ENCODE assay signal across 14 cellular contexts in genomic region chr3:142647856-142648255, GRCh38. TPM values are rescaled to one million over a fixed set of nuclear protein-coding genes. Genes with fewer than 3 reads are reported as not detected.
A peak's percentile ranks its signal among the peaks of the same experiment; 100 is the strongest.
DNase-seq lines count a peak whose midpoint lies in the region; ATAC-seq, FAIRE-seq and TF ChIP-seq lines count a peak whose summit lies in the region.
"Had no signal": no experiment of that assay in that cellular context is flagged by ENCODE, and none has a peak within 500 bp of the region (broad histone marks: within the 10 kb centered on the region; RNA-seq: fewer than 3 reads in every experiment).

No MANE protein-coding gene starts in this region.

- POLR2A ChIA-PET in HCT116 (lab: Charles Lee), result no interaction called here

- no TSS peak for BruUV-seq in HCT116 (replicated peaks; lab: Mats Ljungman, UMichigan)

- CTCF ChIA-PET in HCT116 (lab: Charles Lee), result no interaction called here

- H3K79me2 ChIP-seq in HCT116 (ENCODE audit: insufficient read depth, low read length), result no peaks in the 10 kb centered on the region

- intact Hi-C loops in HCT116 (cut with micrococcal nuclease) (no loop called here), pancreas (cut with DNase I) (no loop called here)

- H3K4me3 ChIP-seq in HCT116 (replicated peaks in 1 of 2; ENCODE audit: low read depth in 1 of 2, low read length in 2 of 2) (no peak overlapping the region), epithelial cell of proximal tubule (ENCODE audit: low read depth, low read length) (no peak overlapping the region), pancreas (no peak overlapping the region)

- H3K9me2 ChIP-seq in HCT116 (ENCODE audit: insufficient read depth), result no peaks in the 10 kb centered on the region

- no peak for TF ChIP-seq POLR2A in HCT116 (IDR thresholded peaks at IDR 0.05; ENCODE audit: borderline replicate concordance, extremely low read depth, insufficient read depth, insufficient read length)

- no peak for TF ChIP-seq RAD21 in HCT116 (IDR thresholded peaks at IDR 0.05; ENCODE audit: low read depth)

- H3K27me3 ChIP-seq in HCT116 (ENCODE audit: insufficient read depth, low read length), result no peaks in the 10 kb centered on the region
- no peaks in the 10 kb centered on the region for H3K27me3 ChIP-seq in pancreas

- no peak overlapping the region for H3K27ac ChIP-seq in HCT116 (ENCODE audit: low read depth, low read length)
- no peak overlapping the region for H3K27ac ChIP-seq in pancreas

- FAIRE-seq in RCC 7860 (lab: Jason Lieb, UNC) (peak; percentile 96), pancreas (lab: Jason Lieb, UNC) (no peak)

- 90 to 93% methylated on average over 1 of the region's 1 CpG for WGBS in pancreas, 2 donors

- RAD21 ChIA-PET in HCT116 (lab: Charles Lee; ENCODE audit: low non-redundant PET in 1 of 2, low total read pairs in 2 of 2, uncharacterized antibody in 2 of 2, unreplicated experiment in 2 of 2), result no interaction called here

- H3K4me1 ChIP-seq in HCT116 (ENCODE audit: control insufficient read depth in 1 of 2, insufficient read depth in 2 of 2, low read length in 2 of 2) (peaks cover 14 to 29% of the 10 kb centered on the region in 2 experiments), pancreas (peaks cover 0 to 5% (median 0%) of the 10 kb centered on the region in 3 donors)

- DNase-seq in HCT116 (ENCODE audit: low read depth, low spot score) (peak; percentile 32), RCC 7860 (ENCODE audit: low spot score) (peak; percentile 85), epithelial cell of proximal tubule (ENCODE audit: low read depth) (peak; percentile 92), pancreas (no peak), AG20443 (ENCODE audit: low spot score) (no peak), GM13977 (ENCODE audit: low spot score) (no peak)
- DNase-seq: activated CD4-positive, CD25-positive, alpha-beta regulatory T cell; anterior cingulate cortex; CD8-positive, alpha-beta T cell; glutamatergic neuron; KG1; NCI-H1930; substantia nigra had no signal

- H3K9ac ChIP-seq in HCT116 (ENCODE audit: low read length), result no peak overlapping the region

- H3K4me2 ChIP-seq in HCT116 (ENCODE audit: low read length), result peak overlapping the region; percentile 31; the same call in 1 of the 2 replicates

- no peaks in the 10 kb centered on the region for H3K9me3 ChIP-seq in HCT116 (ENCODE audit: control insufficient read depth in 1 of 2, insufficient read depth in 1 of 2, low read depth in 1 of 2, low read length in 2 of 2)
- no peaks in the 10 kb centered on the region for H3K9me3 ChIP-seq in pancreas

- H2AFZ ChIP-seq in HCT116 (ENCODE audit: low read depth, low read length, poor library complexity, severe bottlenecking), result no peak overlapping the region

- in situ Hi-C loops in GM13977 (cut with MboI; ENCODE audit: low pct_unique_long_range_greater_than_20kb, low sequenced_read_pairs, unreplicated experiment), result no loop called here

- no peaks in the 10 kb centered on the region for H3K36me3 ChIP-seq in HCT116 (ENCODE audit: control insufficient read depth in 1 of 2, insufficient read depth in 2 of 2, low read length in 2 of 2)
- no peaks in the 10 kb centered on the region for H3K36me3 ChIP-seq in pancreas

- TF ChIP-seq CTCF in HCT116 (IDR thresholded peaks at IDR 0.05 in 2 of 3, conservative IDR thresholded peaks at IDR 0.05 in 1 of 3; ENCODE audit: borderline replicate concordance in 1 of 3, insufficient read depth in 1 of 3, low read depth in 2 of 3, low read length in 2 of 3) (no peak), epithelial cell of proximal tubule (conservative IDR thresholded peaks at IDR 0.05; ENCODE audit: low read depth, low read length) (no peak), pancreas (IDR thresholded peaks at IDR 0.05) (no peak), GM13977 (IDR thresholded peaks at IDR 0.05; ENCODE audit: extremely low read depth, insufficient read depth, missing control alignments) (no peak)

- H4K20me1 ChIP-seq in HCT116 (ENCODE audit: insufficient read depth), result no peaks in the 10 kb centered on the region; the same call in 1 of the 2 replicates

- ATAC-seq in HCT116, result peak; percentile 82
- peak in 3 of 4 donors; percentile 47 to 69 (median 51) for ATAC-seq in pancreas
- no peak for ATAC-seq in GM18498 (IDR thresholded peaks at IDR 0.05; ENCODE audit: unreplicated experiment)
- ATAC-seq: CD8-positive, alpha-beta T cell had no signal

TF ChIP-seq in HCT116, 20 proteins besides CTCF, POLR2A, EP300 and RAD21:
- TF ChIP-seq REST (IDR thresholded peaks at IDR 0.05; ENCODE audit: low read depth) (no peak), JUND (IDR thresholded peaks at IDR 0.05) (peak; percentile 40), FOSL1 (IDR thresholded peaks at IDR 0.05; ENCODE audit: low read depth) (peak; percentile 63), SP1 (IDR thresholded peaks at IDR 0.05; ENCODE audit: low read depth) (0 out of 2 replicates have a peak, but pooled peaks have one; percentile 24)

RNA-seq across cellular contexts. Expression of gene PLS1, which starts 51.7 kb away (rescaled TPM):
- total RNA-seq in HCT116 (2021; ENCODE audit: unreplicated experiment) (38.8 TPM), epithelial cell of proximal tubule (30.5 and 36.4 TPM in 2 replicates), pancreas (10 to 100 TPM in 3 of 6 donors, 1 to 10 TPM in 3; 7.6 to 23.6 (median 11.4) TPM)
- polyA plus RNA-seq in HCT116 (2012), result 15.7 and 20.5 TPM in 2 replicates
- polyA plus RNA-seq in pancreas, result 10 to 100 TPM in 1 of 2 donors, 1 to 10 TPM in 1; 3.0 to 10.6 TPM

Comparison
In these comparisons a context has a peak if more than half of its experiments do, and no peak if none do; other contexts are left out.
1. DNase-seq: peak in HCT116 (single experiment), RCC 7860 (single experiment) and epithelial cell of proximal tubule (single experiment); none in pancreas (0 of 6), AG20443 (single experiment) and GM13977 (single experiment).